ENCODE assay signal across 1 cellular context in the genomic region with DNA sequence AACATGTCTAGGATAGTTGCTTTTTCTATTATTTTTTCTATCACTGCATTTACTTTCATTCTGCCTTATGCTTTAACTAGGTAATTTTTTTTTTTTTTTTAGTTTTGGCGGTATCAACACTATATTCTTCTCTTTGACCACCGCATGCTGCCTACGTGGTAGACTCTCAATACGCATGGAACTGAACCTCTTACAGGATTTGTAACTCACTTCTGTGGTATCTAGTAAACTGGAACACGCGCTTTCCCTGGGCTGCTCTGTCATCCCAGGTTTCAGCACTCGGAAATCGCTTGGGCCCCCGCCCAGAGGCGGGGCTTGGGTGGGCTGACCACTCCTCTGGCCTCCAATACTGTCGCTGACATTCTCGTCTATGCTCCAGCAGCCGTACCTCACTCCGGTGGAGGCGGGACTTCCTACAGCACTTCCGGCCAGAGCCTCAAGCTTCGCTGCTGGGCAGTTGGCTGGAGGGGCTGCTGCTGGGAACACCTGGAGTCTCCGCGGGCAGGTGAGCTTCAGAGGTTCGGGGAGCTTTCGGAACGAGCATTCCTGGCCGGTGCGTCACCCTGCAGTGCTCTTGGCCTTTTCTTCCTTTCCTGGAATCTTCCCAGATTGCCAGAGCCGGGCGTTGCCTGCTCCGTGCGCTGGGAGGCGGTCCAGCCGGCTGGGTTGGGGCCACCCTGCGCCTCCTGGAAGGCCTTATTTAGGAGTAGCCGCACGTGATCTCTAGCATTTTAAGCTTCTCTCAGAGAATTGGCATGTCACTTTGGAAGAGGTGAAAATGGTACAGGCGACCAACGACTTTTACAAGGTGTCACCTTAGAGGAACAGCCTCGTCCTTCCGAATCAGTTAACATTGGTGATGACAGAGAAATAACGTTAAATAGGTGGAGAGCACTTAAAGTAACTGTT.
TF ChIP-seq lines count a peak whose summit lies in the region.

A gene with protein sequence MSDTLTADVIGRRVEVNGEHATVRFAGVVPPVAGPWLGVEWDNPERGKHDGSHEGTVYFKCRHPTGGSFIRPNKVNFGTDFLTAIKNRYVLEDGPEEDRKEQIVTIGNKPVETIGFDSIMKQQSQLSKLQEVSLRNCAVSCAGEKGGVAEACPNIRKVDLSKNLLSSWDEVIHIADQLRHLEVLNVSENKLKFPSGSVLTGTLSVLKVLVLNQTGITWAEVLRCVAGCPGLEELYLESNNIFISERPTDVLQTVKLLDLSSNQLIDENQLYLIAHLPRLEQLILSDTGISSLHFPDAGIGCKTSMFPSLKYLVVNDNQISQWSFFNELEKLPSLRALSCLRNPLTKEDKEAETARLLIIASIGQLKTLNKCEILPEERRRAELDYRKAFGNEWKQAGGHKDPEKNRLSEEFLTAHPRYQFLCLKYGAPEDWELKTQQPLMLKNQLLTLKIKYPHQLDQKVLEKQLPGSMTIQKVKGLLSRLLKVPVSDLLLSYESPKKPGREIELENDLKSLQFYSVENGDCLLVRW (plus strand): TSS at position 428 of the 909 bp plus-strand sequence. CDS start 12,623 bp downstream, outside the sequence.

TF ChIP-seq in K562, 482 proteins besides CTCF, POLR2A, EP300 and RAD21 (continued from another document and continues in another):
- TF ChIP-seq, protein P1, sequence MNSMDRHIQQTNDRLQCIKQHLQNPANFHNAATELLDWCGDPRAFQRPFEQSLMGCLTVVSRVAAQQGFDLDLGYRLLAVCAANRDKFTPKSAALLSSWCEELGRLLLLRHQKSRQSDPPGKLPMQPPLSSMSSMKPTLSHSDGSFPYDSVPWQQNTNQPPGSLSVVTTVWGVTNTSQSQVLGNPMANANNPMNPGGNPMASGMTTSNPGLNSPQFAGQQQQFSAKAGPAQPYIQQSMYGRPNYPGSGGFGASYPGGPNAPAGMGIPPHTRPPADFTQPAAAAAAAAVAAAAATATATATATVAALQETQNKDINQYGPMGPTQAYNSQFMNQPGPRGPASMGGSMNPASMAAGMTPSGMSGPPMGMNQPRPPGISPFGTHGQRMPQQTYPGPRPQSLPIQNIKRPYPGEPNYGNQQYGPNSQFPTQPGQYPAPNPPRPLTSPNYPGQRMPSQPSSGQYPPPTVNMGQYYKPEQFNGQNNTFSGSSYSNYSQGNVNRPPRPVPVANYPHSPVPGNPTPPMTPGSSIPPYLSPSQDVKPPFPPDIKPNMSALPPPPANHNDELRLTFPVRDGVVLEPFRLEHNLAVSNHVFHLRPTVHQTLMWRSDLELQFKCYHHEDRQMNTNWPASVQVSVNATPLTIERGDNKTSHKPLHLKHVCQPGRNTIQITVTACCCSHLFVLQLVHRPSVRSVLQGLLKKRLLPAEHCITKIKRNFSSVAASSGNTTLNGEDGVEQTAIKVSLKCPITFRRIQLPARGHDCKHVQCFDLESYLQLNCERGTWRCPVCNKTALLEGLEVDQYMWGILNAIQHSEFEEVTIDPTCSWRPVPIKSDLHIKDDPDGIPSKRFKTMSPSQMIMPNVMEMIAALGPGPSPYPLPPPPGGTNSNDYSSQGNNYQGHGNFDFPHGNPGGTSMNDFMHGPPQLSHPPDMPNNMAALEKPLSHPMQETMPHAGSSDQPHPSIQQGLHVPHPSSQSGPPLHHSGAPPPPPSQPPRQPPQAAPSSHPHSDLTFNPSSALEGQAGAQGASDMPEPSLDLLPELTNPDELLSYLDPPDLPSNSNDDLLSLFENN (IDR thresholded peaks at IDR 0.05; ENCODE audit: low read depth in 2 of 2, low read length in 2 of 2): peak in 1 of 2 experiments; percentile 26; a peak in 1 of 4 replicates
- TF ChIP-seq MBD2 (IDR thresholded peaks at IDR 0.05; ENCODE audit: borderline replicate concordance, low read depth) (no peak; the same call in 1 of the 2 replicates), CBFA2T3 (IDR thresholded peaks at IDR 0.05) (no peak), NR4A1 (CRISPR knock-in tag; IDR thresholded peaks at IDR 0.05) (peak; percentile 27; the same call in 1 of the 2 replicates), NR4A1 (tag; IDR thresholded peaks at IDR 0.05) (0 out of 2 replicates have a peak, but pooled peaks have one; percentile 46), KAT7 (CRISPR knock-in tag; IDR thresholded peaks at IDR 0.05; ENCODE audit: borderline replicate concordance) (peak; percentile 89; the same call in 1 of the 2 replicates), SUPT5H (IDR thresholded peaks at IDR 0.05) (peak; percentile 99), TARDBP (IDR thresholded peaks at IDR 0.05) (peak; percentile 32; the same call in 1 of the 2 replicates), MYC (IDR thresholded peaks at IDR 0.05; ENCODE audit: low read depth, low read length) (peak; percentile 93), MYC (CRISPR knock-in tag; IDR thresholded peaks at IDR 0.05; ENCODE audit: borderline replicate concordance, low read depth) (no peak), ZNF589 (CRISPR knock-in tag; IDR thresholded peaks at IDR 0.05; ENCODE audit: low read depth) (peak; percentile 55; the same call in 1 of the 2 replicates), GABPB1 (CRISPR knock-in tag; IDR thresholded peaks at IDR 0.05) (peak; percentile 95), HIVEP1 (CRISPR knock-in tag; IDR thresholded peaks at IDR 0.05) (peak; percentile 43; the same call in 1 of the 2 replicates), ZNF23 (CRISPR knock-in tag; IDR thresholded peaks at IDR 0.05) (no peak), POLR3A (IDR thresholded peaks at IDR 0.05; ENCODE audit: borderline replicate concordance, extremely low read depth, insufficient read depth, insufficient read length) (no peak), YBX1 (IDR thresholded peaks at IDR 0.05) (no peak), CSDE1 (IDR thresholded peaks at IDR 0.05) (no peak), PCBP1 (IDR thresholded peaks at IDR 0.05; ENCODE audit: low read depth, low read length, poor library complexity, severe bottlenecking) (no peak), BHLHE40 (IDR thresholded peaks at IDR 0.05; ENCODE audit: low read length) (peak; percentile 96), HOXB6 (CRISPR knock-in tag; IDR thresholded peaks at IDR 0.05; ENCODE audit: borderline replicate concordance) (no peak), PML (IDR thresholded peaks at IDR 0.05; ENCODE audit: low read length) (peak; percentile 91; the same call in 1 of the 2 replicates), HLTF (IDR thresholded peaks at IDR 0.05) (peak; percentile 46; the same call in 1 of the 2 replicates), ZSCAN29 (IDR thresholded peaks at IDR 0.05) (no peak), RBM15 (IDR thresholded peaks at IDR 0.05; ENCODE audit: insufficient read depth, low read length) (no peak), SPI1 (IDR thresholded peaks at IDR 0.05; ENCODE audit: borderline replicate concordance, low read depth, low read length) (peak; percentile 66; the same call in 1 of the 2 replicates), TAF7 (tag; IDR thresholded peaks at IDR 0.05) (peak; percentile 79), E2F3 (CRISPR knock-in tag; IDR thresholded peaks at IDR 0.05) (no peak), MCM5 (IDR thresholded peaks at IDR 0.05; ENCODE audit: low read depth) (no peak), HNRNPLL (IDR thresholded peaks at IDR 0.05; ENCODE audit: low read depth, low read length, poor library complexity, severe bottlenecking) (peak; percentile 73), NBN (IDR thresholded peaks at IDR 0.05; ENCODE audit: low read depth) (peak; percentile 84), WHSC1 (IDR thresholded peaks at IDR 0.05; ENCODE audit: low read length) (peak; percentile 37), SRF (CRISPR knock-in tag; IDR thresholded peaks at IDR 0.05) (peak in 1 of 2 experiments; percentile 96; a peak in 3 of 4 replicates), MYBL2 (IDR thresholded peaks at IDR 0.05; ENCODE audit: low read depth) (peak; percentile 25; the same call in 1 of the 2 replicates), MYBL2 (CRISPR knock-in tag; IDR thresholded peaks at IDR 0.05; ENCODE audit: borderline replicate concordance) (no peak), SREBF1 (IDR thresholded peaks at IDR 0.05; ENCODE audit: borderline replicate concordance, low read depth, low read length) (no peak), ERF (CRISPR knock-in tag; IDR thresholded peaks at IDR 0.05) (peak; percentile 52; the same call in 1 of the 2 replicates), FOXP1 (CRISPR knock-in tag; IDR thresholded peaks at IDR 0.05) (peak; percentile 31; the same call in 1 of the 2 replicates), NFRKB (IDR thresholded peaks at IDR 0.05; ENCODE audit: low read depth) (peak; percentile 12; the same call in 1 of the 2 replicates)
- TF ChIP-seq, protein P2, sequence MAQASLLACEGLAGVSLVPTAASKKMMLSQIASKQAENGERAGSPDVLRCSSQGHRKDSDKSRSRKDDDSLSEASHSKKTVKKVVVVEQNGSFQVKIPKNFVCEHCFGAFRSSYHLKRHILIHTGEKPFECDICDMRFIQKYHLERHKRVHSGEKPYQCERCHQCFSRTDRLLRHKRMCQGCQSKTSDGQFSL (CRISPR knock-in tag; IDR thresholded peaks at IDR 0.05): 0 out of 2 replicates have a peak, but pooled peaks have one; percentile 32
- TF ChIP-seq, protein P2 (tag; IDR thresholded peaks at IDR 0.05): no peak
- TF ChIP-seq, protein P3, sequence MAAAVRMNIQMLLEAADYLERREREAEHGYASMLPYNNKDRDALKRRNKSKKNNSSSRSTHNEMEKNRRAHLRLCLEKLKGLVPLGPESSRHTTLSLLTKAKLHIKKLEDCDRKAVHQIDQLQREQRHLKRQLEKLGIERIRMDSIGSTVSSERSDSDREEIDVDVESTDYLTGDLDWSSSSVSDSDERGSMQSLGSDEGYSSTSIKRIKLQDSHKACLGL (CRISPR knock-in tag; IDR thresholded peaks at IDR 0.05; ENCODE audit: borderline replicate concordance, poor library complexity, severe bottlenecking): peak; percentile 53
- TF ChIP-seq, protein P4, sequence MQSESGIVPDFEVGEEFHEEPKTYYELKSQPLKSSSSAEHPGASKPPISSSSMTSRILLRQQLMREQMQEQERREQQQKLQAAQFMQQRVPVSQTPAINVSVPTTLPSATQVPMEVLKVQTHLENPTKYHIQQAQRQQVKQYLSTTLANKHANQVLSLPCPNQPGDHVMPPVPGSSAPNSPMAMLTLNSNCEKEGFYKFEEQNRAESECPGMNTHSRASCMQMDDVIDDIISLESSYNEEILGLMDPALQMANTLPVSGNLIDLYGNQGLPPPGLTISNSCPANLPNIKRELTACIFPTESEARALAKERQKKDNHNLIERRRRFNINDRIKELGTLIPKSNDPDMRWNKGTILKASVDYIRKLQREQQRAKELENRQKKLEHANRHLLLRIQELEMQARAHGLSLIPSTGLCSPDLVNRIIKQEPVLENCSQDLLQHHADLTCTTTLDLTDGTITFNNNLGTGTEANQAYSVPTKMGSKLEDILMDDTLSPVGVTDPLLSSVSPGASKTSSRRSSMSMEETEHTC (IDR thresholded peaks at IDR 0.05): peak; percentile 37; the same call in 1 of the 2 replicates
- TF ChIP-seq, protein P5, sequence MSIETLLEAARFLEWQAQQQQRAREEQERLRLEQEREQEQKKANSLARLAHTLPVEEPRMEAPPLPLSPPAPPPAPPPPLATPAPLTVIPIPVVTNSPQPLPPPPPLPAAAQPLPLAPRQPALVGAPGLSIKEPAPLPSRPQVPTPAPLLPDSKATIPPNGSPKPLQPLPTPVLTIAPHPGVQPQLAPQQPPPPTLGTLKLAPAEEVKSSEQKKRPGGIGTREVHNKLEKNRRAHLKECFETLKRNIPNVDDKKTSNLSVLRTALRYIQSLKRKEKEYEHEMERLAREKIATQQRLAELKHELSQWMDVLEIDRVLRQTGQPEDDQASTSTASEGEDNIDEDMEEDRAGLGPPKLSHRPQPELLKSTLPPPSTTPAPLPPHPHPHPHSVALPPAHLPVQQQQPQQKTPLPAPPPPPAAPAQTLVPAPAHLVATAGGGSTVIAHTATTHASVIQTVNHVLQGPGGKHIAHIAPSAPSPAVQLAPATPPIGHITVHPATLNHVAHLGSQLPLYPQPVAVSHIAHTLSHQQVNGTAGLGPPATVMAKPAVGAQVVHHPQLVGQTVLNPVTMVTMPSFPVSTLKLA (conservative IDR thresholded peaks at IDR 0.05): peak; percentile 90 to 94
- TF ChIP-seq, protein P6, sequence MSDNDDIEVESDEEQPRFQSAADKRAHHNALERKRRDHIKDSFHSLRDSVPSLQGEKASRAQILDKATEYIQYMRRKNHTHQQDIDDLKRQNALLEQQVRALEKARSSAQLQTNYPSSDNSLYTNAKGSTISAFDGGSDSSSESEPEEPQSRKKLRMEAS (CRISPR knock-in tag; IDR thresholded peaks at IDR 0.05): peak; percentile 91
- TF ChIP-seq, protein P7, sequence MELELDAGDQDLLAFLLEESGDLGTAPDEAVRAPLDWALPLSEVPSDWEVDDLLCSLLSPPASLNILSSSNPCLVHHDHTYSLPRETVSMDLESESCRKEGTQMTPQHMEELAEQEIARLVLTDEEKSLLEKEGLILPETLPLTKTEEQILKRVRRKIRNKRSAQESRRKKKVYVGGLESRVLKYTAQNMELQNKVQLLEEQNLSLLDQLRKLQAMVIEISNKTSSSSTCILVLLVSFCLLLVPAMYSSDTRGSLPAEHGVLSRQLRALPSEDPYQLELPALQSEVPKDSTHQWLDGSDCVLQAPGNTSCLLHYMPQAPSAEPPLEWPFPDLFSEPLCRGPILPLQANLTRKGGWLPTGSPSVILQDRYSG (tag; conservative IDR thresholded peaks at IDR 0.05; ENCODE audit: low read depth): no peak
- TF ChIP-seq, protein P8, sequence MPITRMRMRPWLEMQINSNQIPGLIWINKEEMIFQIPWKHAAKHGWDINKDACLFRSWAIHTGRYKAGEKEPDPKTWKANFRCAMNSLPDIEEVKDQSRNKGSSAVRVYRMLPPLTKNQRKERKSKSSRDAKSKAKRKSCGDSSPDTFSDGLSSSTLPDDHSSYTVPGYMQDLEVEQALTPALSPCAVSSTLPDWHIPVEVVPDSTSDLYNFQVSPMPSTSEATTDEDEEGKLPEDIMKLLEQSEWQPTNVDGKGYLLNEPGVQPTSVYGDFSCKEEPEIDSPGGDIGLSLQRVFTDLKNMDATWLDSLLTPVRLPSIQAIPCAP (CRISPR knock-in tag; IDR thresholded peaks at IDR 0.05; ENCODE audit: borderline replicate concordance): 0 out of 2 replicates have a peak, but pooled peaks have one; percentile 19
- TF ChIP-seq, protein P9, sequence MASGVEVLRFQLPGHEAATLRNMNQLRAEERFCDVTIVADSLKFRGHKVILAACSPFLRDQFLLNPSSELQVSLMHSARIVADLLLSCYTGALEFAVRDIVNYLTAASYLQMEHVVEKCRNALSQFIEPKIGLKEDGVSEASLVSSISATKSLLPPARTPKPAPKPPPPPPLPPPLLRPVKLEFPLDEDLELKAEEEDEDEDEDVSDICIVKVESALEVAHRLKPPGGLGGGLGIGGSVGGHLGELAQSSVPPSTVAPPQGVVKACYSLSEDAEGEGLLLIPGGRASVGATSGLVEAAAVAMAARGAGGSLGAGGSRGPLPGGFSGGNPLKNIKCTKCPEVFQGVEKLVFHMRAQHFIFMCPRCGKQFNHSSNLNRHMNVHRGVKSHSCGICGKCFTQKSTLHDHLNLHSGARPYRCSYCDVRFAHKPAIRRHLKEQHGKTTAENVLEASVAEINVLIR (CRISPR knock-in tag; IDR thresholded peaks at IDR 0.05): no peak
- TF ChIP-seq, protein P10, sequence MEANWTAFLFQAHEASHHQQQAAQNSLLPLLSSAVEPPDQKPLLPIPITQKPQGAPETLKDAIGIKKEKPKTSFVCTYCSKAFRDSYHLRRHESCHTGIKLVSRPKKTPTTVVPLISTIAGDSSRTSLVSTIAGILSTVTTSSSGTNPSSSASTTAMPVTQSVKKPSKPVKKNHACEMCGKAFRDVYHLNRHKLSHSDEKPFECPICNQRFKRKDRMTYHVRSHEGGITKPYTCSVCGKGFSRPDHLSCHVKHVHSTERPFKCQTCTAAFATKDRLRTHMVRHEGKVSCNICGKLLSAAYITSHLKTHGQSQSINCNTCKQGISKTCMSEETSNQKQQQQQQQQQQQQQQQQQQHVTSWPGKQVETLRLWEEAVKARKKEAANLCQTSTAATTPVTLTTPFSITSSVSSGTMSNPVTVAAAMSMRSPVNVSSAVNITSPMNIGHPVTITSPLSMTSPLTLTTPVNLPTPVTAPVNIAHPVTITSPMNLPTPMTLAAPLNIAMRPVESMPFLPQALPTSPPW (CRISPR knock-in tag; IDR thresholded peaks at IDR 0.05): peak; percentile 21; the same call in 1 of the 2 replicates
